ENCODE assay signal across 8 cellular contexts in genomic region chr7:139232377-139232717, GRCh38. TPM values are rescaled to one million over a fixed set of nuclear protein-coding genes. Genes with fewer than 3 reads are reported as not detected.
A peak's percentile ranks its signal among the peaks of the same experiment; 100 is the strongest.
DNase-seq lines count a peak whose midpoint lies in the region; ATAC-seq, FAIRE-seq and TF ChIP-seq lines count a peak whose summit lies in the region.

No MANE protein-coding gene starts in this region.

- H3K9ac ChIP-seq in fibroblast of lung (ENCODE audit: insufficient read depth, low read length), result peak overlapping the region; percentile 86
- peak overlapping the region; percentile 16 for H3K9ac ChIP-seq in rectal smooth muscle tissue (ENCODE audit: low read length)

- H3K36me3 ChIP-seq in H7 (replicated peaks; ENCODE audit: control insufficient read depth, insufficient read depth, low read length) (peaks cover 3% of the 10 kb centered on the region), SJSA1 (peaks cover 10% of the 10 kb centered on the region), fibroblast of lung (ENCODE audit: control insufficient read depth, insufficient read depth, low read length) (no peaks in the 10 kb centered on the region), rectal smooth muscle tissue (ENCODE audit: control insufficient read depth, insufficient read depth, low read length) (peaks cover under 1% of the 10 kb centered on the region)

- H2AFZ ChIP-seq in fibroblast of lung (ENCODE audit: low read length), result no peak overlapping the region

- H3K4me1 ChIP-seq in SJSA1 (replicated peaks), result peaks cover 7% of the 10 kb centered on the region
- H3K4me1 ChIP-seq in fibroblast of lung (ENCODE audit: control insufficient read depth, extremely low read depth, insufficient read depth, low read length), result no peaks in the 10 kb centered on the region
- peaks cover 4% of the 10 kb centered on the region for H3K4me1 ChIP-seq in rectal smooth muscle tissue (ENCODE audit: control insufficient read depth, insufficient read depth, low read length)

- FAIRE-seq in H54 (lab: Jason Lieb, UNC), result no peak

- H3K27me3 ChIP-seq in H7 (ENCODE audit: control insufficient read depth, insufficient read depth, low read length) (no peaks in the 10 kb centered on the region), SJSA1 (replicated peaks) (no peaks in the 10 kb centered on the region; the same call in 1 of the 2 replicates), fibroblast of lung (ENCODE audit: control insufficient read depth, insufficient read depth, low read length) (no peaks in the 10 kb centered on the region), rectal smooth muscle tissue (ENCODE audit: control insufficient read depth, insufficient read depth, low read length) (no peaks in the 10 kb centered on the region)

- no peak for TF ChIP-seq CTCF in fibroblast of lung (conservative IDR thresholded peaks at IDR 0.05 in 1 of 2, IDR thresholded peaks at IDR 0.05 in 1 of 2; ENCODE audit: low read depth in 1 of 2, low read length in 2 of 2)

- peak overlapping the region; percentile 88 for H3K4me2 ChIP-seq in fibroblast of lung (ENCODE audit: extremely low read depth, insufficient read depth, low read length)

- no peak for TF ChIP-seq POLR2A in H54 (IDR thresholded peaks at IDR 0.05; ENCODE audit: low read depth, low read length)

- DNase-seq in H7 (no peak), SJSA1 (ENCODE audit: low read depth in 1 of 2, low spot score in 2 of 2) (no peak), fibroblast of lung (ENCODE audit: low read depth in 2 of 2) (no peak), NCI-H1930 (lab: John Stamatoyannopoulos, UW) (no peak), H54 (ENCODE audit: insufficient read length, low spot score) (no peak)

- H3K9me3 ChIP-seq in SJSA1 (replicated peaks) (no peaks in the 10 kb centered on the region), fibroblast of lung (ENCODE audit: control insufficient read depth, insufficient read depth, low read depth, low read length) (no peaks in the 10 kb centered on the region)

- ATAC-seq in HG02970 (IDR thresholded peaks at IDR 0.05; ENCODE audit: low FRiP score, unreplicated experiment), result no peak
- no peak for ATAC-seq in GM18870 (IDR thresholded peaks at IDR 0.05; ENCODE audit: unreplicated experiment)

- peak overlapping the region; percentile 98 for H3K4me3 ChIP-seq in H7 (ENCODE audit: insufficient read depth, low read depth, low read length)
- peak overlapping the region; percentile 95 for H3K4me3 ChIP-seq in SJSA1
- peak overlapping the region; percentile 83 to 94 (median 86) for H3K4me3 ChIP-seq in fibroblast of lung (replicated peaks in 1 of 4; ENCODE audit: control extremely low read depth in 1 of 4, insufficient read depth in 1 of 4, low read depth in 3 of 4, low read length in 4 of 4)
- peak overlapping the region; percentile 100 for H3K4me3 ChIP-seq in rectal smooth muscle tissue (ENCODE audit: low read length)

- H3K79me2 ChIP-seq in fibroblast of lung (ENCODE audit: control insufficient read depth, insufficient read depth, low read length), result peaks cover 25% of the 10 kb centered on the region

- no peaks in the 10 kb centered on the region for H4K20me1 ChIP-seq in fibroblast of lung (ENCODE audit: control insufficient read depth, extremely low read depth, insufficient read depth, low read length)

- H3K27ac ChIP-seq in SJSA1 (no peak overlapping the region), fibroblast of lung (ENCODE audit: insufficient read depth, low read length) (peak overlapping the region; percentile 26), rectal smooth muscle tissue (ENCODE audit: low read depth, low read length) (peak overlapping the region; percentile 98)

RNA-seq across cellular contexts. Expression of gene UBN2, which starts 1.3 kb away (rescaled TPM):
- total RNA-seq in H7 (2014; rRNA removed; shearing (Covaris generic)), result 6.5 and 10.1 TPM in 2 replicates
- 3.8 and 3.9 TPM in 2 replicates for total RNA-seq in SJSA1 (2014; rRNA removed; shearing (Covaris generic))
- 4.1 and 5.9 TPM in 2 replicates for total RNA-seq in fibroblast of lung
- polyA plus RNA-seq in fibroblast of lung, result 2.2 and 2.3 TPM in 2 replicates
- 1.2 and 1.4 TPM in 2 replicates for polyA plus RNA-seq in fibroblast of lung (2012)
- 1.4 and 2.4 TPM in 2 replicates for polyA minus RNA-seq in fibroblast of lung (ENCODE audit: low replicate concordance)
